In genomic region chr6:74510878-74511277, GRCh38 we compare ENCODE assay signal across 17 cellular contexts.
DNase-seq lines count a peak whose midpoint lies in the region; ATAC-seq and TF ChIP-seq lines count a peak whose summit lies in the region.
"Had no signal": no experiment of that assay in that cellular context is flagged by ENCODE, and none has a peak within 500 bp of the region (broad histone marks: within the 10 kb centered on the region; RNA-seq: fewer than 3 reads in every experiment).

No MANE protein-coding gene starts in this region.

- H3K9me2 ChIP-seq in PC-3 (replicated peaks; ENCODE audit: low read length): no peaks in the 10 kb centered on the region

- TF ChIP-seq POLR2A in tibial nerve (IDR thresholded peaks at IDR 0.05): no peak

- H4K20me1 ChIP-seq in PC-3 (ENCODE audit: low read length): no peaks in the 10 kb centered on the region

- H3K27ac ChIP-seq in PC-3 (ENCODE audit: low read length) (no peak overlapping the region), tibial nerve (no peak overlapping the region)
- H3K27ac ChIP-seq: RWPE1 had no signal

- POLR2A ChIA-PET in PC-3 (lab: Charles Lee; ENCODE audit: unreplicated experiment): no interaction called here

- BruUV-seq in PC-3 (replicated peaks; lab: Mats Ljungman, UMichigan): no TSS peak

- TF ChIP-seq CTCF in PC-3 (conservative IDR thresholded peaks at IDR 0.05; ENCODE audit: low read depth, low read length): no peak
- TF ChIP-seq CTCF in epithelial cell of esophagus (IDR thresholded peaks at IDR 0.05; ENCODE audit: insufficient read depth, low read depth, low read length, missing control alignments): no peak
- TF ChIP-seq CTCF in tibial nerve (IDR thresholded peaks at IDR 0.05): no peak

- no peaks in the 10 kb centered on the region for H3K27me3 ChIP-seq in PC-3 (ENCODE audit: low read length)
- H3K27me3 ChIP-seq in tibial nerve: no peaks in the 10 kb centered on the region

- H3K4me2 ChIP-seq in PC-3 (ENCODE audit: low read length): no peak overlapping the region

- H3K9me3 ChIP-seq in PC-3 (ENCODE audit: low read length) (0 out of 2 replicates have a peak, but pooled peaks cover 3% of the 10 kb centered on the region), tibial nerve (peaks cover 0 to 22% (median 3%) of the 10 kb centered on the region in 4 donors)

- intact Hi-C loops in PC-3 (cut with micrococcal nuclease): loop anchor here (10.0 kb wide), 2 partner anchors 244 to 694 kb away; partner anchors contain the start of gene COL12A1

- no peaks in the 10 kb centered on the region for H3K79me2 ChIP-seq in PC-3 (ENCODE audit: low read length)

- no peaks in the 10 kb centered on the region for H3K36me3 ChIP-seq in PC-3 (ENCODE audit: low read depth, low read length)
- no peaks in the 10 kb centered on the region for H3K36me3 ChIP-seq in tibial nerve

- no peak for TF ChIP-seq EP300 in tibial nerve (IDR thresholded peaks at IDR 0.05)

- no peak overlapping the region for H3K9ac ChIP-seq in PC-3 (ENCODE audit: low read length)

- DNase-seq in GM03348 (ENCODE audit: low spot score) (peak; percentile 4), PC-3 (peak; percentile 56), epithelial cell of esophagus (ENCODE audit: low read depth) (peak; percentile 8), iris pigment epithelial cell (ENCODE audit: low read depth) (peak; percentile 60), tibial nerve (ENCODE audit: low spot score in 2 of 2) (no peak)
- DNase-seq in stimulated activated CD4-positive, alpha-beta T cell treated with anti-CD3 and anti-CD28 coated beads, Interleukin-2, amount 100 ng/mL, for 48 hours: no peak
- DNase-seq: CD4-positive, CD25-positive, alpha-beta regulatory T cell; DMS53; Kasumi-1; MV-4-11; NCI-H1417 treated with DMSO at 0.1 percent for 48 hours; NCI-H1930; NCI-H446 treated with DMSO at 0.1 percent for 48 hours; OCI-M1 had no signal

- no peak overlapping the region for H2AFZ ChIP-seq in PC-3 (ENCODE audit: low read length)

- CTCF ChIA-PET in PC-3 (lab: Charles Lee): no interaction called here

- 94 to 99% methylated on average over 3 of the region's 3 CpGs for WGBS in tibial nerve, 2 donors

- ATAC-seq in PC-3 (peak; percentile 71), HG03135 (IDR thresholded peaks at IDR 0.05; ENCODE audit: unreplicated experiment) (no peak)
- ATAC-seq: GM12878 had no signal

- H3K4me1 ChIP-seq in PC-3 (ENCODE audit: insufficient read depth, low read length) (no peaks in the 10 kb centered on the region), tibial nerve (no peaks in the 10 kb centered on the region)

- H3K4me3 ChIP-seq in PC-3 (ENCODE audit: low read length) (no peak overlapping the region), epithelial cell of esophagus (ENCODE audit: low read length) (no peak overlapping the region), tibial nerve (no peak overlapping the region)
- H3K4me3 ChIP-seq: GM12878 had no signal

- no peaks in the 10 kb centered on the region for H3F3A ChIP-seq in PC-3 (ENCODE audit: low read length, unreplicated experiment)

Comparison
In these comparisons a context has a peak if more than half of its experiments do, and no peak if none do; other contexts are left out.
1. DNase-seq: peak in GM03348 (single experiment), PC-3 (single experiment), epithelial cell of esophagus (single experiment) and iris pigment epithelial cell (single experiment); none in stimulated activated CD4-positive, alpha-beta T cell treated with anti-CD3 and anti-CD28 coated beads, Interleukin-2, amount 100 ng/mL, for 48 hours (0 of 2) and tibial nerve (0 of 2).